ENCODE assay signal across 21 cellular contexts in genomic region chrY:19637651-19638347, GRCh38.
A peak's percentile ranks its signal among the peaks of the same experiment; 100 is the strongest.
DNase-seq lines count a peak whose midpoint lies in the region; ATAC-seq, FAIRE-seq and TF ChIP-seq lines count a peak whose summit lies in the region.
"Had no signal": no experiment of that assay in that cellular context is flagged by ENCODE, and none has a peak within 500 bp of the region (broad histone marks: within the 10 kb centered on the region; RNA-seq: fewer than 3 reads in every experiment).

No MANE protein-coding gene starts in this region.

- H3K4me1 Mint-ChIP-seq in H9, result no peaks in the 10 kb centered on the region

- no peak overlapping the region for H3K56ac ChIP-seq in H9 (ENCODE audit: insufficient read length, low read depth, low read length)

- H3K4me2 ChIP-seq in H9 (ENCODE audit: insufficient read depth, insufficient read length, low read length), result no peak overlapping the region
- H3K4me2 ChIP-seq: BLaER1 had no signal

- H3K27ac ChIP-seq in H9 (ENCODE audit: insufficient read length, low read depth, low read length), result no peak overlapping the region
- H3K27ac ChIP-seq: BLaER1, GM23248, SK-N-MC had no signal

- no peak overlapping the region for H2BK15ac ChIP-seq in H9 (ENCODE audit: low read depth, low read length)

- no peak overlapping the region for H3K4ac ChIP-seq in H9 (ENCODE audit: low read depth, low read length)

- no peak overlapping the region for H4K91ac ChIP-seq in H9 (ENCODE audit: insufficient read length, low read depth, low read length)

- no peaks in the 10 kb centered on the region for H3K36me3 Mint-ChIP-seq in H9 (ENCODE audit: insufficient read depth in 1 of 3, low read depth in 3 of 3)
- H3K36me3 Mint-ChIP-seq: CD8-positive, alpha-beta T cell had no signal

- no peak overlapping the region for H2BK20ac ChIP-seq in H9 (ENCODE audit: low read depth, low read length, poor library complexity, severe bottlenecking)

- no peak for TF ChIP-seq CTCF in H9 (conservative IDR thresholded peaks at IDR 0.05)

- no peak overlapping the region for H3T11ph ChIP-seq in H9 (ENCODE audit: low read length)

- H3K9ac ChIP-seq in H9 (ENCODE audit: extremely low read depth, insufficient read length, low read length), result no peak overlapping the region
- H3K9ac ChIP-seq: BLaER1, GM23248 had no signal

- ATAC-seq in HG02588 (IDR thresholded peaks at IDR 0.05; ENCODE audit: unreplicated experiment) (peak; percentile 74), HG02973 (IDR thresholded peaks at IDR 0.05; ENCODE audit: unreplicated experiment) (peak; percentile 81), HG03460 (IDR thresholded peaks at IDR 0.05; ENCODE audit: unreplicated experiment) (peak; percentile 68)
- ATAC-seq: CD8-positive, alpha-beta T cell; HCT116; Panc1; Right ventricle myocardium inferior had no signal

- no peak for DNase-seq in GM18507 (ENCODE audit: extremely low spot score, insufficient read length, low read depth)
- no peak for DNase-seq in NK-92 treated with Interleukin-12 subunit alpha and Interleukin-12 subunit beta, amount 100 ng/mL, for 24 hours (lab: John Stamatoyannopoulos, UW)
- no peak for DNase-seq in H9
- DNase-seq in stimulated activated CD4-positive, alpha-beta T cell treated with anti-CD3 and anti-CD28 coated beads, Interleukin-2, amount 100 ng/mL, for 48 hours, result no peak
- DNase-seq: CD8-positive, alpha-beta T cell; DMS79; GM23248; NCI-H1417 treated with DMSO at 0.1 percent for 48 hours; NCI-H1930; NCI-H510A treated with DMSO at 0.1 percent for 48 hours; NCI-H82 had no signal

- H4K5ac ChIP-seq in H9 (ENCODE audit: insufficient read length, low read depth, low read length), result no peak overlapping the region

- no peak overlapping the region for H2BK120ac ChIP-seq in H9 (ENCODE audit: low read depth, low read length, poor library complexity, severe bottlenecking)

- H3K27ac Mint-ChIP-seq in H9, result no peak overlapping the region
- H3K27ac Mint-ChIP-seq: CD8-positive, alpha-beta T cell had no signal

- no peaks in the 10 kb centered on the region for H4K20me1 ChIP-seq in H9 (ENCODE audit: control insufficient read depth, insufficient read depth, insufficient read length)
- H4K20me1 ChIP-seq: BLaER1 had no signal

- H2AFZ ChIP-seq in H9 (ENCODE audit: low read length), result no peak overlapping the region
- H2AFZ ChIP-seq: GM23248 had no signal

- WGBS in H9 (ENCODE audit: extremely low coverage, insufficient read length, low lambda C conversion rate), result no CpG with 5 or more reads among the region's 4 CpGs

- no peak overlapping the region for H2AK5ac ChIP-seq in H9 (ENCODE audit: insufficient read length, low read length)

- H2BK5ac ChIP-seq in H9 (ENCODE audit: insufficient read length, low read length), result no peak overlapping the region

- no peak overlapping the region for H3K23ac ChIP-seq in H9 (ENCODE audit: insufficient read length, low read depth, low read length)

- H3K27me3 ChIP-seq in H9 (ENCODE audit: insufficient read depth, low read length), result no peaks in the 10 kb centered on the region
- H3K27me3 ChIP-seq: BLaER1 had no signal

- no peaks in the 10 kb centered on the region for H3K79me2 ChIP-seq in H9 (ENCODE audit: insufficient read depth, low read length)

- H3K9me3 Mint-ChIP-seq in H9, result no peaks in the 10 kb centered on the region

- H2BK12ac ChIP-seq in H9 (ENCODE audit: insufficient read length, low read depth, low read length), result no peak overlapping the region

- H3K79me1 ChIP-seq in H9 (ENCODE audit: insufficient read depth, low read depth, low read length, poor library complexity, severe bottlenecking), result no peaks in the 10 kb centered on the region

- no peaks in the 10 kb centered on the region for H3K9me3 ChIP-seq in H9 (ENCODE audit: control insufficient read depth, low read depth, low read length)
- H3K9me3 ChIP-seq: BLaER1 had no signal

- H3K23me2 ChIP-seq in H9 (ENCODE audit: insufficient read length, low read depth, low read length, poor library complexity, severe bottlenecking), result no peaks in the 10 kb centered on the region

- H4K8ac ChIP-seq in H9 (replicated peaks; ENCODE audit: insufficient read length, low read depth, low read length), result no peak overlapping the region

- H3K18ac ChIP-seq in H9 (ENCODE audit: insufficient read length, low read depth, low read length), result no peak overlapping the region

- no peak overlapping the region for H3K14ac ChIP-seq in H9 (ENCODE audit: insufficient read depth, low read length)

- no peak overlapping the region for H3K4me3 Mint-ChIP-seq in H9
- H3K4me3 Mint-ChIP-seq: CD8-positive, alpha-beta T cell had no signal

- H3K27me3 Mint-ChIP-seq in H9 (ENCODE audit: low read depth), result no peaks in the 10 kb centered on the region

- peak; percentile 77 for FAIRE-seq in GM18507 (lab: Jason Lieb, UNC)
- FAIRE-seq: A204.1, D721Med had no signal

- no peaks in the 10 kb centered on the region for H3K4me1 ChIP-seq in H9 (ENCODE audit: insufficient read depth, low read length)
- H3K4me1 ChIP-seq: BLaER1 had no signal
